7 cellular contexts compared by ENCODE assay signal in genomic region chr5:61933787-61934626, GRCh38.
A peak's percentile ranks its signal among the peaks of the same experiment; 100 is the strongest.
DNase-seq lines count a peak whose midpoint lies in the region; ATAC-seq and TF ChIP-seq lines count a peak whose summit lies in the region.

No MANE protein-coding gene starts in this region.

- H3K23ac ChIP-seq in H9 (ENCODE audit: insufficient read length, low read depth, low read length): no peak overlapping the region

- DNase-seq in ELR (ENCODE audit: low read depth) (peak; percentile 57), H9 (peak; percentile 62), NCI-H2196 (lab: John Stamatoyannopoulos, UW; ENCODE audit: unreplicated experiment) (peak; percentile 48), astrocyte of the spinal cord (ENCODE audit: low read depth, low spot score) (peak; percentile 49), inferior parietal cortex (ENCODE audit: extremely low spot score) (peak; percentile 85), stromal cell of bone marrow (ENCODE audit: low read depth) (peak; percentile 40)

- no peak overlapping the region for H3K4me2 ChIP-seq in H9 (ENCODE audit: insufficient read depth, insufficient read length, low read length)

- H3K4me3 Mint-ChIP-seq in H9: no peak overlapping the region

- H3K4me1 ChIP-seq in H9 (ENCODE audit: insufficient read depth, low read length): no peaks in the 10 kb centered on the region

- H3K56ac ChIP-seq in H9 (ENCODE audit: insufficient read length, low read depth, low read length): no peak overlapping the region

- H4K91ac ChIP-seq in H9 (ENCODE audit: insufficient read length, low read depth, low read length): no peak overlapping the region

- no peaks in the 10 kb centered on the region for H3K9me3 ChIP-seq in H9 (ENCODE audit: control insufficient read depth, low read depth, low read length)

- H3K27me3 ChIP-seq in H9 (ENCODE audit: insufficient read depth, low read length): no peaks in the 10 kb centered on the region

- in situ Hi-C loops in astrocyte of the spinal cord (cut with HindIII; ENCODE audit: low sequenced_read_pairs): no loop called here

- peaks cover 0 to 2% of the 10 kb centered on the region in 2 experiments; a peak in 2 of 5 replicates for H3K9me3 Mint-ChIP-seq in H9

- H2BK5ac ChIP-seq in H9 (ENCODE audit: insufficient read length, low read length): no peak overlapping the region

- TF ChIP-seq CTCF in H9 (conservative IDR thresholded peaks at IDR 0.05) (peak; percentile 82), astrocyte of the spinal cord (IDR thresholded peaks at IDR 0.05; ENCODE audit: low read depth, low read length) (peak; percentile 55)

- no peaks in the 10 kb centered on the region for H3K23me2 ChIP-seq in H9 (ENCODE audit: insufficient read length, low read depth, low read length, poor library complexity, severe bottlenecking)

- H3K14ac ChIP-seq in H9 (ENCODE audit: insufficient read depth, low read length): no peak overlapping the region

- H4K20me1 ChIP-seq in H9 (ENCODE audit: control insufficient read depth, insufficient read depth, insufficient read length): no peaks in the 10 kb centered on the region

- no peak overlapping the region for H2BK15ac ChIP-seq in H9 (ENCODE audit: low read depth, low read length)

- no peak overlapping the region for H4K5ac ChIP-seq in H9 (ENCODE audit: insufficient read length, low read depth, low read length)

- no peak overlapping the region for H3T11ph ChIP-seq in H9 (ENCODE audit: low read length)

- H4K8ac ChIP-seq in H9 (replicated peaks; ENCODE audit: insufficient read length, low read depth, low read length): no peak overlapping the region

- no peak overlapping the region for H2AK5ac ChIP-seq in H9 (ENCODE audit: insufficient read length, low read length)

- whole genome bisulfite sequencing in H9 (ENCODE audit: extremely low coverage, insufficient read length, low lambda C conversion rate): no CpG with 5 or more reads among the region's 4 CpGs

- H3K27ac ChIP-seq in H9 (ENCODE audit: insufficient read length, low read depth, low read length): no peak overlapping the region

- no peak overlapping the region for H3K27ac Mint-ChIP-seq in H9

- no peaks in the 10 kb centered on the region for H3K79me1 ChIP-seq in H9 (ENCODE audit: insufficient read depth, low read depth, low read length, poor library complexity, severe bottlenecking)

- H2AFZ ChIP-seq in H9 (ENCODE audit: low read length): no peak overlapping the region

- no peak overlapping the region for H3K9ac ChIP-seq in H9 (ENCODE audit: extremely low read depth, insufficient read length, low read length)

- H2BK12ac ChIP-seq in H9 (ENCODE audit: insufficient read length, low read depth, low read length): no peak overlapping the region

- H3K36me3 Mint-ChIP-seq in H9 (ENCODE audit: insufficient read depth in 1 of 3, low read depth in 3 of 3): no peaks in the 10 kb centered on the region

- no peak for ATAC-seq in HG03139 (IDR thresholded peaks at IDR 0.05; ENCODE audit: unreplicated experiment)

- H3K27me3 Mint-ChIP-seq in H9 (ENCODE audit: low read depth): no peaks in the 10 kb centered on the region

- no peak overlapping the region for H3K18ac ChIP-seq in H9 (ENCODE audit: insufficient read length, low read depth, low read length)

- no peaks in the 10 kb centered on the region for H3K4me1 Mint-ChIP-seq in H9

- no peak overlapping the region for H3K4me3 ChIP-seq in astrocyte of the spinal cord (ENCODE audit: low read depth, low read length)

- no peaks in the 10 kb centered on the region for H3K79me2 ChIP-seq in H9 (ENCODE audit: insufficient read depth, low read length)

- H2BK120ac ChIP-seq in H9 (ENCODE audit: low read depth, low read length, poor library complexity, severe bottlenecking): no peak overlapping the region

- no peak overlapping the region for H2BK20ac ChIP-seq in H9 (ENCODE audit: low read depth, low read length, poor library complexity, severe bottlenecking)

- H3K4ac ChIP-seq in H9 (ENCODE audit: low read depth, low read length): no peak overlapping the region
